ENCODE assay signal across 8 cellular contexts in the genomic region with DNA sequence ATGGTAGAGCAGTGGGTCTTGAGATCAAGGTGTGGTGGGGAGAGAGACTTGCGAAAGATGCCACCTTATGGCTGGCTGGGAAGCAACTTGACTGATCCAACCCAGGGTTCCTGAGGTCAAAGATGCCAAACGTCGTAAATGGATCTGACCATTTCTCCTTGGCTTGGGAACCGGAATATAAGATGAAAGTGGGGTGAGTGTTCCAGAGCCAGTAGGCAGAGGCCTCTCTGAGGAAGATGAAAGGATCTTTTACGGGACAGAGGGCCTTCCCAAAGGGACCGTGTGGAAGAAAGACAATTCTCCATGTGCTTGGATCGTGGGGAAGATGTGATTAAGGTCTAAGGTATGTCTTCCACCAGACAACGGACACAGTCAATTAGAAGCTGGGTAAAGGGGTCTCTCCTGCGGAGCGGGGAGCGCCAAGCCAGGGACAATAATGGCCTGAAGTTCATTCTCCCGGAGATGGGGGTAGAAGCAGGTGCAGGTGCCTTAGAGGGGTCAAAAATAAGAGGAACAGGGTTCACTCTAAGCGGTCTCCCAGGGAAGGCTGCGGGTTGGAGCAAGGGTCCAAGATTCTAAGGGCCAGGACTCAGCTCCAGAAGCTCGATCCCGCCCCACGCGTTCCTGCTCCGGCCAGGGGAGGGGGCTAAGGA. TPM values are rescaled to one million over a fixed set of nuclear protein-coding genes. Genes with fewer than 3 reads are reported as not detected.
A peak's percentile ranks its signal among the peaks of the same experiment; 100 is the strongest.
DNase-seq lines count a peak whose midpoint lies in the region; ATAC-seq, FAIRE-seq and TF ChIP-seq lines count a peak whose summit lies in the region.

No MANE protein-coding gene starts in this region.

- no peak for ATAC-seq in naive thymus-derived CD8-positive, alpha-beta T cell
- ATAC-seq in HG02870 (IDR thresholded peaks at IDR 0.05; ENCODE audit: unreplicated experiment) (no peak), HG03196 (IDR thresholded peaks at IDR 0.05; ENCODE audit: unreplicated experiment) (no peak)

- peak overlapping the region; percentile 80 for H3K27ac Mint-ChIP-seq in dendritic cell treated with granulocyte-macrophage colony-stimulating factor and Interleukin-4, amounts not matched to agents 40 ng/mL and 50 ng/mL, for 4 days
- H3K27ac Mint-ChIP-seq in naive thymus-derived CD8-positive, alpha-beta T cell = peak overlapping the region; percentile 39 to 94 (median 92)

- peak overlapping the region; percentile 74 for H3K4me3 ChIP-seq in NT2/D1 (ENCODE audit: insufficient read length, low read depth)

- H3K27me3 ChIP-seq in NT2/D1 (ENCODE audit: insufficient read depth, insufficient read length) = no peaks in the 10 kb centered on the region

- H3K9me3 ChIP-seq in NT2/D1 (ENCODE audit: insufficient read depth, low read length) = no peaks in the 10 kb centered on the region

- H3K4me3 Mint-ChIP-seq in dendritic cell treated with granulocyte-macrophage colony-stimulating factor and Interleukin-4, amounts not matched to agents 40 ng/mL and 50 ng/mL, for 4 days = peak overlapping the region; percentile 92
- peak overlapping the region; percentile 84 to 97 (median 91) for H3K4me3 Mint-ChIP-seq in naive thymus-derived CD8-positive, alpha-beta T cell

- H3K9me3 Mint-ChIP-seq in dendritic cell treated with granulocyte-macrophage colony-stimulating factor and Interleukin-4, amounts not matched to agents 40 ng/mL and 50 ng/mL, for 4 days = no peaks in the 10 kb centered on the region
- no peaks in the 10 kb centered on the region for H3K9me3 Mint-ChIP-seq in naive thymus-derived CD8-positive, alpha-beta T cell

- TF ChIP-seq POLR2A in GM12891 (IDR thresholded peaks at IDR 0.05; ENCODE audit: low read depth, low read length) = no peak

- peak; percentile 65 for FAIRE-seq in GM12891 (lab: Jason Lieb, UNC)

- no peaks in the 10 kb centered on the region for H3K27me3 Mint-ChIP-seq in dendritic cell treated with granulocyte-macrophage colony-stimulating factor and Interleukin-4, amounts not matched to agents 40 ng/mL and 50 ng/mL, for 4 days
- no peaks in the 10 kb centered on the region for H3K27me3 Mint-ChIP-seq in naive thymus-derived CD8-positive, alpha-beta T cell

- intact Hi-C loops in dendritic cell treated with granulocyte-macrophage colony-stimulating factor and Interleukin-4, amounts not matched to agents 40 ng/mL and 50 ng/mL, for 4 days (cut with micrococcal nuclease) = no loop called here

- H3K4me1 Mint-ChIP-seq in dendritic cell treated with granulocyte-macrophage colony-stimulating factor and Interleukin-4, amounts not matched to agents 40 ng/mL and 50 ng/mL, for 4 days (ENCODE audit: low read depth) = peaks cover 52% of the 10 kb centered on the region
- H3K4me1 Mint-ChIP-seq in naive thymus-derived CD8-positive, alpha-beta T cell = peaks cover 23 to 47% (median 43%) of the 10 kb centered on the region in 4 donors

- POLR2A ChIA-PET in naive thymus-derived CD8-positive, alpha-beta T cell (lab: Charles Lee) = interaction anchor here (0.5 to 6.1 kb wide), 12 partner anchors 13 to 375 kb away, joined by 3 to 105 read pairs (median 8); partner anchors contain the start of genes ATP1B2, MPDU1, PHF23 and SAT2

- DNase-seq in GM12891 (ENCODE audit: insufficient read length, low spot score) (no peak), NT2/D1 (ENCODE audit: low read depth, low spot score) (no peak)
- DNase-seq in naive thymus-derived CD8-positive, alpha-beta T cell = no peak
- no peak for DNase-seq in stimulated activated CD4-positive, alpha-beta T cell treated with anti-CD3 and anti-CD28 coated beads, Interleukin-12 subunit alpha, Interleukin-12 subunit beta, amount 100 ng/mL, for 4 hours
- DNase-seq in effector CD4-positive, alpha-beta T cell = no peak

- H3K36me3 Mint-ChIP-seq in dendritic cell treated with granulocyte-macrophage colony-stimulating factor and Interleukin-4, amounts not matched to agents 40 ng/mL and 50 ng/mL, for 4 days (ENCODE audit: low read depth) = peaks cover 41% of the 10 kb centered on the region
- H3K36me3 Mint-ChIP-seq in naive thymus-derived CD8-positive, alpha-beta T cell = peaks cover 0 to 12% (median 2%) of the 10 kb centered on the region in 3 donors

- peaks cover 28% of the 10 kb centered on the region for H3K36me3 ChIP-seq in NT2/D1 (ENCODE audit: insufficient read depth, insufficient read length, low read length)

- peak overlapping the region; percentile 80 for H3K9ac ChIP-seq in NT2/D1 (ENCODE audit: insufficient read length, low read depth)

- H3K4me1 ChIP-seq in NT2/D1 (ENCODE audit: insufficient read depth, insufficient read length) = no peaks in the 10 kb centered on the region

TF ChIP-seq in GM12891, 5 proteins besides CTCF, POLR2A, EP300 and RAD21:
- no peak for TF ChIP-seq POU2F2 (IDR thresholded peaks at IDR 0.05; ENCODE audit: low read depth, low read length)
- TF ChIP-seq POLR2AphosphoS5 (IDR thresholded peaks at IDR 0.05; ENCODE audit: low read depth, low read length) = no peak
- TF ChIP-seq SPI1 (IDR thresholded peaks at IDR 0.05; ENCODE audit: low read depth, low read length) = no peak
- TF ChIP-seq TAF1 (IDR thresholded peaks at IDR 0.05; ENCODE audit: low read depth, low read length) = no peak
- no peak for TF ChIP-seq PAX5 (IDR thresholded peaks at IDR 0.05; ENCODE audit: insufficient read depth, low read length, severe bottlenecking)
TF ChIP-seq in GM12891: peak in this region for 0.

RNA-seq across cellular contexts. Expression of gene FXR2, which starts 0.8 kb away (rescaled TPM):
- 16.0 TPM for polyA plus RNA-seq in GM12891 (2012; ENCODE audit: low read depth, missing spikeins)
- 10 to 100 TPM; 36.6 to 39.0 TPM for total RNA-seq in naive thymus-derived CD8-positive, alpha-beta T cell
- polyA plus RNA-seq in naive thymus-derived CD8-positive, alpha-beta T cell = 10 to 100 TPM; 11.8 to 17.8 (median 12.4) TPM

RNA-seq across cellular contexts. Expression of gene SAT2, which starts 13.7 kb away (rescaled TPM):
- polyA plus RNA-seq in GM12891 (2012; ENCODE audit: low read depth, missing spikeins) = 49.3 TPM
- 10 to 100 TPM; 74.8 to 76.6 TPM for total RNA-seq in naive thymus-derived CD8-positive, alpha-beta T cell
- 10 to 100 TPM; 38.5 to 40.0 (median 39.4) TPM for polyA plus RNA-seq in naive thymus-derived CD8-positive, alpha-beta T cell

RNA-seq across cellular contexts. Expression of gene SHBG, which starts 16.0 kb away (rescaled TPM):
- 0.10 TPM for polyA plus RNA-seq in GM12891 (2012; ENCODE audit: low read depth, missing spikeins)
- not detected for total RNA-seq in naive thymus-derived CD8-positive, alpha-beta T cell
- polyA plus RNA-seq in naive thymus-derived CD8-positive, alpha-beta T cell = not detected

RNA-seq across cellular contexts. Expression of gene SOX15, which starts 24.0 kb away (rescaled TPM):
- polyA plus RNA-seq in GM12891 (2012; ENCODE audit: low read depth, missing spikeins) = 1.0 TPM
- under 1 TPM; 0.55 to 0.93 TPM for total RNA-seq in naive thymus-derived CD8-positive, alpha-beta T cell
- polyA plus RNA-seq in naive thymus-derived CD8-positive, alpha-beta T cell = not detected

RNA-seq across cellular contexts. Expression of gene MPDU1, which starts 30.2 kb away (rescaled TPM):
- 46.6 TPM for polyA plus RNA-seq in GM12891 (2012; ENCODE audit: low read depth, missing spikeins)
- total RNA-seq in naive thymus-derived CD8-positive, alpha-beta T cell = 10 to 100 TPM; 25.6 to 31.8 TPM
- 10 to 100 TPM; 33.9 to 48.9 (median 41.3) TPM for polyA plus RNA-seq in naive thymus-derived CD8-positive, alpha-beta T cell
